Comparison of ENCODE assay signal across 9 cellular contexts in genomic region chr14:91402278-91403068, GRCh38. TPM values are rescaled to one million over a fixed set of nuclear protein-coding genes. Genes with fewer than 3 reads are reported as not detected.
DNase-seq lines count a peak whose midpoint lies in the region; ATAC-seq and TF ChIP-seq lines count a peak whose summit lies in the region.
"Had no signal": no experiment of that assay in that cellular context is flagged by ENCODE, and none has a peak within 500 bp of the region (broad histone marks: within the 10 kb centered on the region; RNA-seq: fewer than 3 reads in every experiment).

No MANE protein-coding gene starts in this region.

- 47 to 48% methylated on average over 11 of the region's 12 CpGs for WGBS in esophagus squamous epithelium, 2 donors
- WGBS in psoas muscle, 3 donors, result 57 to 63% (median 59%) methylated on average over 12 of the region's 12 CpGs

- POLR2A ChIA-PET in HEK293 (lab: Yijun Ruan, JAX), result no interaction called here

- no peaks in the 10 kb centered on the region for H3K9me3 Mint-ChIP-seq in HFFc6

- ATAC-seq in T-helper 17 cell (no peak), gastrocnemius medialis (no peak), psoas muscle (no peak)

- H3K36me3 Mint-ChIP-seq in T-helper 17 cell (ENCODE audit: low read depth) (peaks cover 3% of the 10 kb centered on the region), HFFc6 (ENCODE audit: low read depth) (no peaks in the 10 kb centered on the region)

- H3K27ac ChIP-seq in HEK293 (ENCODE audit: extremely low read depth, low read depth, low read length) (no peak overlapping the region), esophagus squamous epithelium (peak overlapping the region in 3 of 4 donors; percentile 2 to 42 (median 30)), gastrocnemius medialis (peak overlapping the region in 3 of 4 donors; percentile 5 to 27 (median 13)), psoas muscle (no peak overlapping the region)

- TF ChIP-seq CTCF in HEK293 (tag by site-specific recombination; IDR thresholded peaks at IDR 0.05), result no peak
- no peak for TF ChIP-seq CTCF in esophagus squamous epithelium (IDR thresholded peaks at IDR 0.05)
- no peak for TF ChIP-seq CTCF in gastrocnemius medialis (IDR thresholded peaks at IDR 0.05 in 4 of 5, conservative IDR thresholded peaks at IDR 0.05 in 1 of 5)
- TF ChIP-seq CTCF in HFFc6 (IDR thresholded peaks at IDR 0.05), result no peak
- TF ChIP-seq CTCF in psoas muscle (IDR thresholded peaks at IDR 0.05), result no peak

- H3K4me3 ChIP-seq in HEK293 (ENCODE audit: low read depth, low read length), result no peak overlapping the region
- H3K4me3 ChIP-seq in esophagus squamous epithelium, result no peak overlapping the region
- H3K4me3 ChIP-seq in gastrocnemius medialis, result no peak overlapping the region
- no peak overlapping the region for H3K4me3 ChIP-seq in psoas muscle

- TF ChIP-seq POLR2A in esophagus squamous epithelium (IDR thresholded peaks at IDR 0.05) (no peak), gastrocnemius medialis (IDR thresholded peaks at IDR 0.05) (no peak)

- in situ Hi-C loops in gastrocnemius medialis (cut with MboI; ENCODE audit: low sequenced_read_pairs in 4 of 4), result no loop called here

- H3K4me1 Mint-ChIP-seq in T-helper 17 cell, result peaks cover 78% of the 10 kb centered on the region
- H3K4me1 Mint-ChIP-seq in HFFc6 (ENCODE audit: low read depth), result no peaks in the 10 kb centered on the region

- peak overlapping the region; percentile 99 for H3K27ac Mint-ChIP-seq in T-helper 17 cell
- H3K27ac Mint-ChIP-seq in HFFc6, result no peak overlapping the region

- peaks cover 14% of the 10 kb centered on the region for H3K4me1 ChIP-seq in HEK293 (ENCODE audit: control insufficient read depth, insufficient read depth, low read length)
- H3K4me1 ChIP-seq in esophagus squamous epithelium, result peaks cover 23 to 75% (median 42%) of the 10 kb centered on the region in 3 donors
- peaks cover 0 to 6% of the 10 kb centered on the region in 2 donors for H3K4me1 ChIP-seq in gastrocnemius medialis
- no peaks in the 10 kb centered on the region for H3K4me1 ChIP-seq in psoas muscle

- intact Hi-C loops in esophagus squamous epithelium (cut with DNase I), result no loop called here
- intact Hi-C loops in gastrocnemius medialis (cut with DNase I; ENCODE audit: low total_unique reads), result no loop called here
- intact Hi-C loops in psoas muscle (cut with DNase I), result no loop called here

- H3K4me3 Mint-ChIP-seq in T-helper 17 cell (peak overlapping the region; percentile 82), HFFc6 (no peak overlapping the region)

- H3K9me3 ChIP-seq in HEK293 (ENCODE audit: control insufficient read depth, insufficient read depth, low read depth, low read length) (no peaks in the 10 kb centered on the region), T-helper 17 cell (ENCODE audit: control insufficient read depth, low read length, poor library complexity, severe bottlenecking) (no peaks in the 10 kb centered on the region), esophagus squamous epithelium (no peaks in the 10 kb centered on the region), gastrocnemius medialis (no peaks in the 10 kb centered on the region), psoas muscle (no peaks in the 10 kb centered on the region)

- H3K36me3 ChIP-seq in HEK293 (ENCODE audit: control insufficient read depth in 2 of 2, insufficient read depth in 1 of 2, low read length in 2 of 2) (peaks cover 0 to 4% of the 10 kb centered on the region in 2 experiments; a peak in 2 of 3 replicates), esophagus squamous epithelium (peaks cover 0 to 18% (median 0%) of the 10 kb centered on the region in 3 donors), gastrocnemius medialis (no peaks in the 10 kb centered on the region), psoas muscle (ENCODE audit: insufficient read depth in 1 of 2, low read depth in 1 of 2) (no peaks in the 10 kb centered on the region)

- CTCF ChIA-PET in HEK293 (lab: Yijun Ruan, JAX), result interaction anchor here (1.1 kb wide), 1 partner anchor 79 kb away, joined by 3 read pairs; no protein-coding TSS in a partner anchor

- H3K27me3 Mint-ChIP-seq in T-helper 17 cell (no peaks in the 10 kb centered on the region), HFFc6 (ENCODE audit: insufficient read depth) (peaks cover 61% of the 10 kb centered on the region)

- DNase-seq in T-helper 17 cell, result no peak
- no peak for DNase-seq in esophagus squamous epithelium (lab: John Stamatoyannopoulos, UW)
- DNase-seq in gastrocnemius medialis, result no peak
- DNase-seq in globus pallidus (ENCODE audit: low spot score), result no peak
- DNase-seq in HFFc6, result no peak
- DNase-seq in psoas muscle, result no peak
- DNase-seq: cerebellar nuclear complex, NCI-H748 treated with DMSO at 0.1 percent for 48 hours had no signal

- H3K27me3 ChIP-seq in esophagus squamous epithelium (no peaks in the 10 kb centered on the region), gastrocnemius medialis (no peaks in the 10 kb centered on the region), psoas muscle (ENCODE audit: insufficient read depth in 3 of 3, low read length in 2 of 3) (peaks cover 0 to 2% (median 0%) of the 10 kb centered on the region in 3 donors)

TF ChIP-seq in HEK293, 187 proteins besides CTCF, POLR2A, EP300 and RAD21:
- no peak for TF ChIP-seq ZNF23 (tag by site-specific recombination; IDR thresholded peaks at IDR 0.05; ENCODE audit: borderline replicate concordance)
- no peak for TF ChIP-seq OVOL3 (tag by site-specific recombination; IDR thresholded peaks at IDR 0.05)
- peak; percentile 94 for TF ChIP-seq ZBTB17 (tag by site-specific recombination; IDR thresholded peaks at IDR 0.05)
- TF ChIP-seq ZNF146 (tag by site-specific recombination; IDR thresholded peaks at IDR 0.05), result no peak
- TF ChIP-seq ZNF704 (tag by site-specific recombination; IDR thresholded peaks at IDR 0.05), result no peak
- TF ChIP-seq ZNF114 (tag by site-specific recombination; IDR thresholded peaks at IDR 0.05), result no peak
- no peak for TF ChIP-seq ZNF664 (tag by site-specific recombination; IDR thresholded peaks at IDR 0.05)
- TF ChIP-seq ZNF501 (tag by site-specific recombination; IDR thresholded peaks at IDR 0.05), result no peak
- no peak for TF ChIP-seq GLI2 (tag by site-specific recombination; IDR thresholded peaks at IDR 0.05; ENCODE audit: borderline replicate concordance, low read depth)
- TF ChIP-seq ZNF18 (tag by site-specific recombination; IDR thresholded peaks at IDR 0.05), result 0 out of 2 replicates have a peak, but pooled peaks have one; percentile 36
- no peak for TF ChIP-seq ZNF391 (tag by site-specific recombination; IDR thresholded peaks at IDR 0.05; ENCODE audit: borderline replicate concordance, low read depth)
- no peak for TF ChIP-seq ZFHX2 (tag by site-specific recombination; conservative IDR thresholded peaks at IDR 0.05)
- no peak for TF ChIP-seq EGR2 (tag by site-specific recombination; IDR thresholded peaks at IDR 0.05; ENCODE audit: low read depth)
- no peak for TF ChIP-seq PRDM1 (tag by site-specific recombination; IDR thresholded peaks at IDR 0.05)
- TF ChIP-seq ZNF112 (tag by site-specific recombination; IDR thresholded peaks at IDR 0.05), result no peak
- TF ChIP-seq ZNF10 (tag by site-specific recombination; IDR thresholded peaks at IDR 0.05), result no peak
- TF ChIP-seq ZNF311 (tag by site-specific recombination; IDR thresholded peaks at IDR 0.05; ENCODE audit: borderline replicate concordance), result no peak
- no peak for TF ChIP-seq ZNF2 (tag by site-specific recombination; IDR thresholded peaks at IDR 0.05)
- TF ChIP-seq ZNF777 (tag by site-specific recombination; IDR thresholded peaks at IDR 0.05; ENCODE audit: borderline replicate concordance), result no peak
- no peak for TF ChIP-seq ZNF561 (tag by site-specific recombination; IDR thresholded peaks at IDR 0.05; ENCODE audit: borderline replicate concordance)
- peak; percentile 94 for TF ChIP-seq ZBTB6 (tag by site-specific recombination; IDR thresholded peaks at IDR 0.05)
- TF ChIP-seq SP7 (tag by site-specific recombination; IDR thresholded peaks at IDR 0.05), result no peak

RNA-seq across cellular contexts. Expression of gene CCDC88C, which starts 15.1 kb away (rescaled TPM):
- total RNA-seq in T-helper 17 cell, result 100 to 1,000 TPM; 333 to 339 TPM
- 10 to 100 TPM; 23.2 to 31.5 (median 29.9) TPM for total RNA-seq in esophagus squamous epithelium
- 1 to 10 TPM; 1.1 to 2.7 (median 2.1) TPM for total RNA-seq in gastrocnemius medialis
- total RNA-seq in HFFc6 (2021; fragmentation: NEBNext Ultra II Directional; extraction: Animal tissue kit (Norgen Biotek cat#: 25700)), result under 1 TPM in 3 of 6 experiments, not detected in 3; 0.09 to 0.61 (median 0.19) TPM
- 1 to 10 TPM; 2.4 to 3.9 (median 2.9) TPM for total RNA-seq in psoas muscle
- polyA plus RNA-seq in psoas muscle, result 1 to 10 TPM in 2 of 3 donors, under 1 TPM in 1; 0.49 to 1.3 (median 1.2) TPM

Comparison
In these comparisons a context has a peak if more than half of its experiments do, and no peak if none do; other contexts are left out.
1. H3K27ac ChIP-seq: peak in esophagus squamous epithelium (3 of 4) and gastrocnemius medialis (3 of 4); none in HEK293 (single experiment) and psoas muscle (single experiment).
2. RNA of gene CCDC88C, which starts 15.1 kb away (total RNA-seq): 333 to 339 TPM in T-helper 17 cell; 23.2 to 31.5 TPM in esophagus squamous epithelium, 2.4 to 3.9 TPM in psoas muscle, 1.1 to 2.7 TPM in gastrocnemius medialis and 0.09 to 0.61 TPM in HFFc6; every median in the first group is over 10 times any median in the second.